In genomic region chr15:90891346-90891949, GRCh38 we compare ENCODE assay signal across 14 cellular contexts. TPM values are rescaled to one million over a fixed set of nuclear protein-coding genes. Genes with fewer than 3 reads are reported as not detected.
DNase-seq lines count a peak whose midpoint lies in the region; ATAC-seq and TF ChIP-seq lines count a peak whose summit lies in the region.
"Had no signal": no experiment of that assay in that cellular context is flagged by ENCODE, and none has a peak within 500 bp of the region (broad histone marks: within the 10 kb centered on the region; RNA-seq: fewer than 3 reads in every experiment).

No MANE protein-coding gene starts in this region.

- H3K9me3 ChIP-seq in left ventricle myocardium inferior (replicated peaks) (no peaks in the 10 kb centered on the region), sigmoid colon (no peaks in the 10 kb centered on the region), MM.1S (replicated peaks; ENCODE audit: insufficient read depth, low read length) (no peaks in the 10 kb centered on the region)
- H3K9me3 ChIP-seq: HAP-1 had no signal

- H3K4me1 ChIP-seq in left ventricle myocardium inferior: peaks cover 21% of the 10 kb centered on the region
- H3K4me1 ChIP-seq in sigmoid colon: peaks cover 0 to 3% (median 2%) of the 10 kb centered on the region in 4 donors
- 0 out of 2 replicates have a peak, but pooled peaks cover 1% of the 10 kb centered on the region for H3K4me1 ChIP-seq in MM.1S (ENCODE audit: low read length)
- H3K4me1 ChIP-seq: HAP-1 had no signal

- no peak for TF ChIP-seq EP300 in sigmoid colon (IDR thresholded peaks at IDR 0.05)

- H3K27me3 ChIP-seq in left ventricle myocardium inferior (ENCODE audit: low read depth) (no peaks in the 10 kb centered on the region), sigmoid colon (no peaks in the 10 kb centered on the region), MM.1S (replicated peaks; ENCODE audit: insufficient read depth, low read length) (peaks cover 10% of the 10 kb centered on the region; the same call in 1 of the 2 replicates)

- H3K4me2 ChIP-seq in MM.1S (ENCODE audit: low read depth, low read length): no peak overlapping the region

- WGBS in sigmoid colon, 2 donors: 89 to 94% methylated on average over 8 of the region's 8 CpGs

- H3K4me3 ChIP-seq in left ventricle myocardium inferior (no peak overlapping the region), sigmoid colon (no peak overlapping the region), MM.1S (ENCODE audit: low read length) (no peak overlapping the region)
- H3K4me3 ChIP-seq: HAP-1 had no signal

- no peaks in the 10 kb centered on the region for H3K9me3 Mint-ChIP-seq in chondrocyte (ENCODE audit: low read depth)

- no peak for TF ChIP-seq CTCF in left ventricle myocardium inferior (IDR thresholded peaks at IDR 0.05; ENCODE audit: borderline replicate concordance)
- no peak for TF ChIP-seq CTCF in chondrocyte (IDR thresholded peaks at IDR 0.05)
- TF ChIP-seq CTCF in sigmoid colon (IDR thresholded peaks at IDR 0.05): no peak
- TF ChIP-seq CTCF in MM.1S (IDR thresholded peaks at IDR 0.05; ENCODE audit: low read length): no peak

- no peaks in the 10 kb centered on the region for H3K9me2 ChIP-seq in MM.1S (replicated peaks; ENCODE audit: insufficient read depth, low read length)

- H3K27ac ChIP-seq in left ventricle myocardium inferior (replicated peaks) (no peak overlapping the region), sigmoid colon (no peak overlapping the region), MM.1S (ENCODE audit: low read length) (no peak overlapping the region)

- H3F3A ChIP-seq in MM.1S (ENCODE audit: insufficient read depth, low read length): no peaks in the 10 kb centered on the region

- no peak overlapping the region for H3K27ac Mint-ChIP-seq in chondrocyte (ENCODE audit: unreplicated experiment)

- no peak overlapping the region for H3K9ac ChIP-seq in MM.1S (ENCODE audit: low read length)

- peaks cover 89% of the 10 kb centered on the region for H3K36me3 ChIP-seq in left ventricle myocardium inferior
- peaks cover 45 to 83% (median 58%) of the 10 kb centered on the region in 4 donors for H3K36me3 ChIP-seq in sigmoid colon
- H3K36me3 ChIP-seq in MM.1S (replicated peaks; ENCODE audit: insufficient read depth, low read length): no peaks in the 10 kb centered on the region

- no peak overlapping the region for H2AFZ ChIP-seq in MM.1S (ENCODE audit: low read length)

- intact Hi-C loops in Right ventricle myocardium inferior (cut with DNase I) (no loop called here), left ventricle myocardium inferior (cut with micrococcal nuclease) (no loop called here), sigmoid colon (cut with DNase I) (no loop called here)

- no peaks in the 10 kb centered on the region for H3K36me3 Mint-ChIP-seq in chondrocyte (ENCODE audit: low read depth)
- H3K36me3 Mint-ChIP-seq: CD4-positive, alpha-beta memory T cell had no signal

- H4K20me1 ChIP-seq in MM.1S (ENCODE audit: insufficient read depth, low read length): no peaks in the 10 kb centered on the region

- no peak overlapping the region for H3K4me3 Mint-ChIP-seq in chondrocyte (ENCODE audit: unreplicated experiment)
- H3K4me3 Mint-ChIP-seq: CD4-positive, alpha-beta memory T cell had no signal

- no peak for TF ChIP-seq POLR2A in sigmoid colon (IDR thresholded peaks at IDR 0.05)

- H3K27me3 Mint-ChIP-seq in chondrocyte (ENCODE audit: low read depth): no peaks in the 10 kb centered on the region

- no peak for ATAC-seq in Right ventricle myocardium inferior
- peak; percentile 6 for ATAC-seq in esophagus mucosa

- no peaks in the 10 kb centered on the region for H3K4me1 Mint-ChIP-seq in chondrocyte (ENCODE audit: low read depth)

- DNase-seq in Right ventricle myocardium inferior (ENCODE audit: missing footprints) (peak; percentile 58), left ventricle myocardium inferior (no peak), chondrocyte (ENCODE audit: low spot score) (peak; percentile 68), sigmoid colon (peak; percentile 49), MM.1S (no peak), NCI-H2107 treated with DMSO at 0.1 percent for 48 hours (lab: John Stamatoyannopoulos, UW; ENCODE audit: unreplicated experiment) (no peak)
- DNase-seq: C1 segment of cervical spinal cord; CD4-positive, alpha-beta memory T cell; COR-L47; DMS153; DND-41; GOT3 had no signal

- no peaks in the 10 kb centered on the region for H3K79me2 ChIP-seq in MM.1S (ENCODE audit: low read length)

RNA-seq across cellular contexts. Expression of gene FES, which starts 7.1 kb away (rescaled TPM):
- total RNA-seq in Right ventricle myocardium inferior: 19.3 TPM
- total RNA-seq in left ventricle myocardium inferior: 11.9 TPM
- total RNA-seq in chondrocyte: 2.4 to 2.7 TPM (median 2.4 TPM) in 3 replicates
- total RNA-seq in esophagus mucosa: 3.8 TPM
- 10 to 100 TPM; 28.0 to 35.5 (median 30.4) TPM for total RNA-seq in sigmoid colon
- 10 to 100 TPM in 1 of 3 donors, 1 to 10 TPM in 2; 4.9 to 17.6 (median 7.2) TPM for polyA plus RNA-seq in sigmoid colon
- polyA plus RNA-seq: CD4-positive, alpha-beta memory T cell had no signal

RNA-seq across cellular contexts. Expression of gene MAN2A2, which starts 11.7 kb away (rescaled TPM):
- total RNA-seq in Right ventricle myocardium inferior (133 TPM), left ventricle myocardium inferior (95.4 TPM), chondrocyte (49.4 to 57.0 TPM (median 51.4 TPM) in 3 replicates), esophagus mucosa (15.3 TPM), sigmoid colon (10 to 100 TPM; 27.2 to 57.6 (median 38.4) TPM)
- 10 to 100 TPM in 1 of 3 donors, 1 to 10 TPM in 2; 3.7 to 31.0 (median 4.8) TPM for polyA plus RNA-seq in sigmoid colon

RNA-seq across cellular contexts. Expression of gene FURIN, which starts 23.1 kb away (rescaled TPM):
- 51.2 TPM for total RNA-seq in Right ventricle myocardium inferior
- total RNA-seq in left ventricle myocardium inferior: 42.7 TPM
- total RNA-seq in chondrocyte: 66.2 to 118 TPM (median 71.1 TPM) in 3 replicates
- total RNA-seq in esophagus mucosa: 30.6 TPM
- 10 to 100 TPM; 21.0 to 35.0 (median 24.3) TPM for total RNA-seq in sigmoid colon
- 10 to 100 TPM; 23.4 to 69.2 (median 30.1) TPM for polyA plus RNA-seq in sigmoid colon

RNA-seq across cellular contexts. Expression of gene HDDC3, which starts 40.9 kb away (rescaled TPM):
- total RNA-seq in Right ventricle myocardium inferior (18.9 TPM), left ventricle myocardium inferior (12.7 TPM), chondrocyte (10.5 to 12.2 TPM (median 10.8 TPM) in 3 replicates), esophagus mucosa (10.6 TPM), sigmoid colon (10 to 100 TPM in 1 of 4 donors, 1 to 10 TPM in 3; 5.2 to 10.7 (median 7.0) TPM)
- 10 to 100 TPM; 19.1 to 27.0 (median 24.0) TPM for polyA plus RNA-seq in sigmoid colon

RNA-seq across cellular contexts. Expression of gene UNC45A, which starts 43.6 kb away (rescaled TPM):
- total RNA-seq in Right ventricle myocardium inferior (25.8 TPM), left ventricle myocardium inferior (21.9 TPM), chondrocyte (70.9 to 85.7 TPM (median 73.2 TPM) in 3 replicates), esophagus mucosa (48.9 TPM), sigmoid colon (10 to 100 TPM; 36.0 to 63.5 (median 60.2) TPM)
- 10 to 100 TPM; 28.8 to 50.4 (median 31.4) TPM for polyA plus RNA-seq in sigmoid colon

Comparison
In these comparisons a context has a peak if more than half of its experiments do, and no peak if none do; other contexts are left out.
1. DNase-seq: peak in Right ventricle myocardium inferior (single experiment), chondrocyte (single experiment) and sigmoid colon (single experiment); none in left ventricle myocardium inferior (single experiment), MM.1S (single experiment) and NCI-H2107 treated with DMSO at 0.1 percent for 48 hours (single experiment).